ENCODE assay signal across 1 cellular context in the genomic region with DNA sequence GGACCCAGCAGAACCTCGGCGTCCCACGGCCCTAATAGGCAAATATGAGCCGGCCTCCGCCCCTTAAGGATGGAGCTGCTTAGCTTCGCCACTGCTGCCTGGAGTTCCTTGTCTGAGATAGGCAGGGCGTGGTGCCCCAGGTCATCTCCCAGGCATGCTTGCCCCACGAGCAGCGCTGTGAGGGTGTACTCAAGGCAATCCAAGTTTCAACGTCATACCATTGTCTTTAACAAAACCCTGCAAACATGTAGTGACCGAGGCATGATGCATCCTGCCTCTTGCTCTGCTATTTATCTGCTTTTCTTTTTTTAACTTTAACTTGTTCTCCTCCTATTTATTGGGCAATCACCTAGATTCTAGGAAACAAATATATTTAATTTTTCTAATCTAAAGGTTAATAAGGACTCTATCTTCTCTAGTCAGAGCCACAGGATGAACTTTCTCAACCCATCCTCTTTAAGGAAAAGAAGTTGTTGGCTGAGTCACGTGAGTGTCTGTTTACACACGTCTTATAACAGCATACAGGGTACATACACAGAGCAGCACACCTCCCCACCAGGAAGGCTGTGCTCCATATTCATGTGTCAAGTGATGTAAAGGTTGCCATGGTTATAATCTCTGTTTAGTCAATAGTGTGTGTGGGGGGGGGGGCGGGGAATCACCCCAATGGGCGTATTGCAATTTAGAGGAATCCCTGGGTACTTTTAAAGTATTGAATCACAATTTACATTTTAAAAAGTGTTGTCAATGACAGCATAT.
TF ChIP-seq lines count a peak whose summit lies in the region.

No MANE protein-coding gene starts in this region.

TF ChIP-seq in GM23338, 12 proteins besides CTCF, POLR2A, EP300 and RAD21 (continued from another document):
- TF ChIP-seq, protein P1, sequence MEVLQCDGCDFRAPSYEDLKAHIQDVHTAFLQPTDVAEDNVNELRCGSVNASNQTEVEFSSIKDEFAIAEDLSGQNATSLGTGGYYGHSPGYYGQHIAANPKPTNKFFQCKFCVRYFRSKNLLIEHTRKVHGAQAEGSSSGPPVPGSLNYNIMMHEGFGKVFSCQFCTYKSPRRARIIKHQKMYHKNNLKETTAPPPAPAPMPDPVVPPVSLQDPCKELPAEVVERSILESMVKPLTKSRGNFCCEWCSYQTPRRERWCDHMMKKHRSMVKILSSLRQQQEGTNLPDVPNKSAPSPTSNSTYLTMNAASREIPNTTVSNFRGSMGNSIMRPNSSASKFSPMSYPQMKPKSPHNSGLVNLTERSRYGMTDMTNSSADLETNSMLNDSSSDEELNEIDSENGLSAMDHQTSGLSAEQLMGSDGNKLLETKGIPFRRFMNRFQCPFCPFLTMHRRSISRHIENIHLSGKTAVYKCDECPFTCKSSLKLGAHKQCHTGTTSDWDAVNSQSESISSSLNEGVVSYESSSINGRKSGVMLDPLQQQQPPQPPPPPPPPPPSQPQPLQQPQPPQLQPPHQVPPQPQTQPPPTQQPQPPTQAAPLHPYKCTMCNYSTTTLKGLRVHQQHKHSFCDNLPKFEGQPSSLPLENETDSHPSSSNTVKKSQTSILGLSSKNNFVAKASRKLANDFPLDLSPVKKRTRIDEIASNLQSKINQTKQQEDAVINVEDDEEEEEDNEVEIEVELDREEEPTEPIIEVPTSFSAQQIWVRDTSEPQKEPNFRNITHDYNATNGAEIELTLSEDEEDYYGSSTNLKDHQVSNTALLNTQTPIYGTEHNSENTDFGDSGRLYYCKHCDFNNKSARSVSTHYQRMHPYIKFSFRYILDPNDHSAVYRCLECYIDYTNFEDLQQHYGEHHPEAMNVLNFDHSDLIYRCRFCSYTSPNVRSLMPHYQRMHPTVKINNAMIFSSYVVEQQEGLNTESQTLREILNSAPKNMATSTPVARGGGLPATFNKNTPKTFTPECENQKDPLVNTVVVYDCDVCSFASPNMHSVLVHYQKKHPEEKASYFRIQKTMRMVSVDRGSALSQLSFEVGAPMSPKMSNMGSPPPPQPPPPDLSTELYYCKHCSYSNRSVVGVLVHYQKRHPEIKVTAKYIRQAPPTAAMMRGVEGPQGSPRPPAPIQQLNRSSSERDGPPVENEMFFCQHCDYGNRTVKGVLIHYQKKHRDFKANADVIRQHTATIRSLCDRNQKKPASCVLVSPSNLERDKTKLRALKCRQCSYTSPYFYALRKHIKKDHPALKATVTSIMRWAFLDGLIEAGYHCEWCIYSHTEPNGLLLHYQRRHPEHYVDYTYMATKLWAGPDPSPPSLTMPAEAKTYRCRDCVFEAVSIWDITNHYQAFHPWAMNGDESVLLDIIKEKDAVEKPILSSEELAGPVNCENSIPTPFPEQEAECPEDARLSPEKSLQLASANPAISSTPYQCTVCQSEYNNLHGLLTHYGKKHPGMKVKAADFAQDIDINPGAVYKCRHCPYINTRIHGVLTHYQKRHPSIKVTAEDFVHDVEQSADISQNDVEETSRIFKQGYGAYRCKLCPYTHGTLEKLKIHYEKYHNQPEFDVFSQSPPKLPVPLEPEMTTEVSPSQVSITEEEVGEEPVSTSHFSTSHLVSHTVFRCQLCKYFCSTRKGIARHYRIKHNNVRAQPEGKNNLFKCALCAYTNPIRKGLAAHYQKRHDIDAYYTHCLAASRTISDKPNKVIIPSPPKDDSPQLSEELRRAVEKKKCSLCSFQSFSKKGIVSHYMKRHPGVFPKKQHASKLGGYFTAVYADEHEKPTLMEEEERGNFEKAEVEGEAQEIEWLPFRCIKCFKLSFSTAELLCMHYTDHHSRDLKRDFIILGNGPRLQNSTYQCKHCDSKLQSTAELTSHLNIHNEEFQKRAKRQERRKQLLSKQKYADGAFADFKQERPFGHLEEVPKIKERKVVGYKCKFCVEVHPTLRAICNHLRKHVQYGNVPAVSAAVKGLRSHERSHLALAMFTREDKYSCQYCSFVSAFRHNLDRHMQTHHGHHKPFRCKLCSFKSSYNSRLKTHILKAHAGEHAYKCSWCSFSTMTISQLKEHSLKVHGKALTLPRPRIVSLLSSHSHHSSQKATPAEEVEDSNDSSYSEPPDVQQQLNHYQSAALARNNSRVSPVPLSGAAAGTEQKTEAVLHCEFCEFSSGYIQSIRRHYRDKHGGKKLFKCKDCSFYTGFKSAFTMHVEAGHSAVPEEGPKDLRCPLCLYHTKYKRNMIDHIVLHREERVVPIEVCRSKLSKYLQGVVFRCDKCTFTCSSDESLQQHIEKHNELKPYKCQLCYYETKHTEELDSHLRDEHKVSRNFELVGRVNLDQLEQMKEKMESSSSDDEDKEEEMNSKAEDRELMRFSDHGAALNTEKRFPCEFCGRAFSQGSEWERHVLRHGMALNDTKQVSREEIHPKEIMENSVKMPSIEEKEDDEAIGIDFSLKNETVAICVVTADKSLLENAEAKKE (CRISPR knock-in tag; IDR thresholded peaks at IDR 0.05), result no peak
- TF ChIP-seq, protein P2, sequence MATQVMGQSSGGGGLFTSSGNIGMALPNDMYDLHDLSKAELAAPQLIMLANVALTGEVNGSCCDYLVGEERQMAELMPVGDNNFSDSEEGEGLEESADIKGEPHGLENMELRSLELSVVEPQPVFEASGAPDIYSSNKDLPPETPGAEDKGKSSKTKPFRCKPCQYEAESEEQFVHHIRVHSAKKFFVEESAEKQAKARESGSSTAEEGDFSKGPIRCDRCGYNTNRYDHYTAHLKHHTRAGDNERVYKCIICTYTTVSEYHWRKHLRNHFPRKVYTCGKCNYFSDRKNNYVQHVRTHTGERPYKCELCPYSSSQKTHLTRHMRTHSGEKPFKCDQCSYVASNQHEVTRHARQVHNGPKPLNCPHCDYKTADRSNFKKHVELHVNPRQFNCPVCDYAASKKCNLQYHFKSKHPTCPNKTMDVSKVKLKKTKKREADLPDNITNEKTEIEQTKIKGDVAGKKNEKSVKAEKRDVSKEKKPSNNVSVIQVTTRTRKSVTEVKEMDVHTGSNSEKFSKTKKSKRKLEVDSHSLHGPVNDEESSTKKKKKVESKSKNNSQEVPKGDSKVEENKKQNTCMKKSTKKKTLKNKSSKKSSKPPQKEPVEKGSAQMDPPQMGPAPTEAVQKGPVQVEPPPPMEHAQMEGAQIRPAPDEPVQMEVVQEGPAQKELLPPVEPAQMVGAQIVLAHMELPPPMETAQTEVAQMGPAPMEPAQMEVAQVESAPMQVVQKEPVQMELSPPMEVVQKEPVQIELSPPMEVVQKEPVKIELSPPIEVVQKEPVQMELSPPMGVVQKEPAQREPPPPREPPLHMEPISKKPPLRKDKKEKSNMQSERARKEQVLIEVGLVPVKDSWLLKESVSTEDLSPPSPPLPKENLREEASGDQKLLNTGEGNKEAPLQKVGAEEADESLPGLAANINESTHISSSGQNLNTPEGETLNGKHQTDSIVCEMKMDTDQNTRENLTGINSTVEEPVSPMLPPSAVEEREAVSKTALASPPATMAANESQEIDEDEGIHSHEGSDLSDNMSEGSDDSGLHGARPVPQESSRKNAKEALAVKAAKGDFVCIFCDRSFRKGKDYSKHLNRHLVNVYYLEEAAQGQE (IDR thresholded peaks at IDR 0.05; ENCODE audit: unreplicated experiment), result no peak
- TF ChIP-seq STAT1 (IDR thresholded peaks at IDR 0.05; ENCODE audit: unreplicated experiment) (no peak), CREB1 (CRISPR knock-in tag; IDR thresholded peaks at IDR 0.05; ENCODE audit: low read depth) (no peak), ZNF114 (CRISPR knock-in tag; IDR thresholded peaks at IDR 0.05) (no peak), EZH2 (IDR thresholded peaks at IDR 0.05; ENCODE audit: low read depth, unreplicated experiment) (no peak), ZNF331 (CRISPR knock-in tag; IDR thresholded peaks at IDR 0.05; ENCODE audit: low read depth) (no peak), EZH2phosphoT487 (IDR thresholded peaks at IDR 0.05; ENCODE audit: unreplicated experiment) (no peak)
- TF ChIP-seq, protein P3, sequence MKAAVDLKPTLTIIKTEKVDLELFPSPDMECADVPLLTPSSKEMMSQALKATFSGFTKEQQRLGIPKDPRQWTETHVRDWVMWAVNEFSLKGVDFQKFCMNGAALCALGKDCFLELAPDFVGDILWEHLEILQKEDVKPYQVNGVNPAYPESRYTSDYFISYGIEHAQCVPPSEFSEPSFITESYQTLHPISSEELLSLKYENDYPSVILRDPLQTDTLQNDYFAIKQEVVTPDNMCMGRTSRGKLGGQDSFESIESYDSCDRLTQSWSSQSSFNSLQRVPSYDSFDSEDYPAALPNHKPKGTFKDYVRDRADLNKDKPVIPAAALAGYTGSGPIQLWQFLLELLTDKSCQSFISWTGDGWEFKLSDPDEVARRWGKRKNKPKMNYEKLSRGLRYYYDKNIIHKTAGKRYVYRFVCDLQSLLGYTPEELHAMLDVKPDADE (IDR thresholded peaks at IDR 0.05), result no peak
